1 cellular context compared by ENCODE assay signal in the genomic region with DNA sequence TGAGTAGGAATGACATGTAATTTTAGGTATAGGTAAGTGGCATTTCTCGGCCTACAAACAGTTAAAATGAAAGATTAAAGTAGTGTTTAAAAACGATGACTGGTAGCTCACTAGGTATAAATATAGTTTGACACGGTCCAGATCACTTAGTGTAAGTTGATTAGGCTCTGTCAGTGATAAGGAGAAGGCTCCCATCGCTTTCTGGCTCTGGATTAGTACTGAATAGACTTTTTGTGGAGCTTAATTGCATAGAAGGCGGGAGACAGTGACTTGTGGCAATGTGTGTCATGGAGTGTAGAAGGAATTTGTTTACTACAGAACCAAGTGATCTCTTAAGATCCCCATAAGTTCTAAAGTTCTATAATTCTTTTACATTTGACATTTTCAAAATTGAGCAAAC.
TF ChIP-seq lines count a peak whose summit lies in the region.

No MANE protein-coding gene starts in this region.

TF ChIP-seq in A549, 52 proteins besides CTCF, POLR2A, EP300 and RAD21 (continued from another document):
- TF ChIP-seq, protein P1, sequence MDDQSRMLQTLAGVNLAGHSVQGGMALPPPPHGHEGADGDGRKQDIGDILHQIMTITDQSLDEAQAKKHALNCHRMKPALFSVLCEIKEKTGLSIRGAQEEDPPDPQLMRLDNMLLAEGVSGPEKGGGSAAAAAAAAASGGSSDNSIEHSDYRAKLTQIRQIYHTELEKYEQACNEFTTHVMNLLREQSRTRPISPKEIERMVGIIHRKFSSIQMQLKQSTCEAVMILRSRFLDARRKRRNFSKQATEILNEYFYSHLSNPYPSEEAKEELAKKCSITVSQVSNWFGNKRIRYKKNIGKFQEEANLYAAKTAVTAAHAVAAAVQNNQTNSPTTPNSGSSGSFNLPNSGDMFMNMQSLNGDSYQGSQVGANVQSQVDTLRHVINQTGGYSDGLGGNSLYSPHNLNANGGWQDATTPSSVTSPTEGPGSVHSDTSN (IDR thresholded peaks at IDR 0.05), result no peak
- TF ChIP-seq TFCP2L1 (CRISPR knock-in tag; IDR thresholded peaks at IDR 0.05), result no peak
- TF ChIP-seq ELK1 (IDR thresholded peaks at IDR 0.05; ENCODE audit: low read depth, low read length), result no peak
- TF ChIP-seq HOXB13 (CRISPR knock-in tag; IDR thresholded peaks at IDR 0.05; ENCODE audit: low read depth), result no peak
- TF ChIP-seq GATA3 (IDR thresholded peaks at IDR 0.05; ENCODE audit: borderline replicate concordance), result no peak
- TF ChIP-seq FOSL2 (IDR thresholded peaks at IDR 0.05), result no peak
- no peak for TF ChIP-seq FOSL2 (CRISPR knock-in tag; IDR thresholded peaks at IDR 0.05)
- no peak for TF ChIP-seq BHLHE40 (IDR thresholded peaks at IDR 0.05; ENCODE audit: low read depth, low read length)
- TF ChIP-seq FOSB (CRISPR knock-in tag; IDR thresholded peaks at IDR 0.05), result no peak
- TF ChIP-seq ZFP36 (IDR thresholded peaks at IDR 0.05; ENCODE audit: borderline replicate concordance, partially characterized antibody), result no peak
